ENCODE assay signal across 1 cellular context in the genomic region with DNA sequence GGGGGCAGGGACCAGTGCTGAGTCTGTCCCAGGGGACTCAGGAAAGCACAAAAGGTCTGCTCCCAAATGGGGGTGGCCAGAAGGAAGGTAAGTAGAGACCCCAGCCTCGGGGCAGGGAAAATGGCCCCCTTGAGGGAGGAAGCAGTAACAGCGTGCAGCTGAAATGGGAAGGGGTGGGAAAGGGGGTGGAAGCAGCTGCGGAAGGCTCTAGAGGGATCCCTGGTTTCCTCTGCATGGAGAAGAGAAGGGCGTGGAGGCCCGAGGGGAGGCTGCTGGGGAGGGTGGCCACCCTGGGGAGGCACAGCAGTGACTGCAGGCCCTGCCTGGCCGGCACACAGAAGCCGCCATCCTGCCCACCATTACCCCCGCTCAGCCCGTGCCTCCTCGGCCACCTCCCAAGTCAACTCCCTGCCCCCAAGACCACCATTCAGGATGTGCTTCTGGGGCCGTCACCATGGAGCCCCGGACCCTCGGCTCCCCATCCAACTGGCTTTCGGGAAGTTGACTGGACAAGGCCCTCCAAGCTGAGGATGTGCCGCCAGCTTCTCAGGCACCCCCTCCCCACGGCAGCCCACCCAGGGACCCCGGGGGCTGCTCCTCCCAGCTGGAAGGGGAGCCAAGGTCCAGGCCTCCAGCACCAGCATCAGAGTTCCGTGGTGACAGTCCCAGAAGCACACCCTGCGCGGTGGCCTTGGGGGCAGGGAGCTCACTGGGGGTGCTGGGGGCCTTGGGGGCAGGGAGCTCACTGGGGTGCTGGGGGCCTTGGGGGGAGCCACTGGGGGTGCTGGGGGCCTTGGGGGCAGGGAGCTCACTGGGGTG.
TF ChIP-seq lines count a peak whose summit lies in the region.

No MANE protein-coding gene starts in this region.

TF ChIP-seq in HepG2, 621 proteins besides CTCF, POLR2A, EP300 and RAD21:
- no peak for TF ChIP-seq ZNF333 (CRISPR knock-in tag; IDR thresholded peaks at IDR 0.05; ENCODE audit: borderline replicate concordance)
- TF ChIP-seq, protein P1, sequence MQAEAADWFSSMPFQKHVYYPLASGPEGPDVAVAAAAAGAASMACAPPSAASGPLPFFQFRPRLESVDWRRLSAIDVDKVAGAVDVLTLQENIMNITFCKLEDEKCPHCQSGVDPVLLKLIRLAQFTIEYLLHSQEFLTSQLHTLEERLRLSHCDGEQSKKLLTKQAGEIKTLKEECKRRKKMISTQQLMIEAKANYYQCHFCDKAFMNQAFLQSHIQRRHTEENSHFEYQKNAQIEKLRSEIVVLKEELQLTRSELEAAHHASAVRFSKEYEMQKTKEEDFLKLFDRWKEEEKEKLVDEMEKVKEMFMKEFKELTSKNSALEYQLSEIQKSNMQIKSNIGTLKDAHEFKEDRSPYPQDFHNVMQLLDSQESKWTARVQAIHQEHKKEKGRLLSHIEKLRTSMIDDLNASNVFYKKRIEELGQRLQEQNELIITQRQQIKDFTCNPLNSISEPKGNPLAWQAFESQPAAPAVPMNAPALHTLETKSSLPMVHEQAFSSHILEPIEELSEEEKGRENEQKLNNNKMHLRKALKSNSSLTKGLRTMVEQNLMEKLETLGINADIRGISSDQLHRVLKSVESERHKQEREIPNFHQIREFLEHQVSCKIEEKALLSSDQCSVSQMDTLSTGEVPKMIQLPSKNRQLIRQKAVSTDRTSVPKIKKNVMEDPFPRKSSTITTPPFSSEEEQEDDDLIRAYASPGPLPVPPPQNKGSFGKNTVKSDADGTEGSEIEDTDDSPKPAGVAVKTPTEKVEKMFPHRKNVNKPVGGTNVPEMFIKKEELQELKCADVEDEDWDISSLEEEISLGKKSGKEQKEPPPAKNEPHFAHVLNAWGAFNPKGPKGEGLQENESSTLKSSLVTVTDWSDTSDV (CRISPR knock-in tag; IDR thresholded peaks at IDR 0.05) = 0 out of 2 replicates have a peak, but pooled peaks have one; percentile 10
